In the genomic region with DNA sequence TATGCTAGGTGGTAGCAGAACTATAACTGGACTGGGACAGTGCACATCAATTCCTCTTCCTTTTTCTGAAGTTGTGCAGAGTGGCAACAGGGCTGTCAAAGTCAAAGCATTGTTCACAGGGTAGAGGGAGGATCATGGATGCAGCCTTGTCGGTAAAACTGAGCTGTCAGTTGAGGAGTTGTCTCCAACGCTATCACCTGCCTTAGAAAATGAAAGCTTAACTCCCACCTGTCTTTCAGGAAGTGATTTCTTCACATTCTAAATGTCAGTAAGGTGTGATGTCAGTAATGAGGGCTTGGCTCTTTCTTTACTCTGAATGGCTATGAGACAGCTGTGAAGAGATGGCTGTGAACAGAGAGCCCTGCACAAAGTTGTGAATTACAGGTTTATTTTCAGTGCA, we compare ENCODE assay signal across 17 cellular contexts.
DNase-seq lines count a peak whose midpoint lies in the region; ATAC-seq lines count a peak whose summit lies in the region.
"Had no signal": no experiment of that assay in that cellular context is flagged by ENCODE, and none has a peak within 500 bp of the region (broad histone marks: within the 10 kb centered on the region; RNA-seq: fewer than 3 reads in every experiment).

No MANE protein-coding gene starts in this region.

- H3K27me3 Mint-ChIP-seq in activated T-cell treated with anti-CD3 and anti-CD28 coated beads, Interleukin-2, amount 50 U/mL, for 72 hours (ENCODE audit: low read depth) = peaks cover 5% of the 10 kb centered on the region
- no peaks in the 10 kb centered on the region for H3K27me3 Mint-ChIP-seq in activated T-cell treated with anti-CD3 and anti-CD28 coated beads, Interleukin-2, amount 50 U/mL, for 24 hours
- H3K27me3 Mint-ChIP-seq in T-cell = peaks cover 0 to 4% of the 10 kb centered on the region in 2 donors

- no peaks in the 10 kb centered on the region for H3K9me3 ChIP-seq in right cardiac atrium (ENCODE audit: control insufficient read depth, low read length)

- no peak for DNase-seq in activated T-cell treated with anti-CD3 and anti-CD28 coated beads, Interleukin-2, amount 50 U/mL, for 72 hours
- no peak for DNase-seq in activated T-cell treated with anti-CD3 and anti-CD28 coated beads, Interleukin-2, amount 50 U/mL, for 24 hours
- no peak for DNase-seq in T-cell
- DNase-seq in stimulated activated effector memory CD8-positive, alpha-beta T cell treated with anti-CD3 and anti-CD28 coated beads, Interleukin-12 subunit alpha, Interleukin-12 subunit beta, amount 100 ng/mL, for 72 hours (ENCODE audit: low spot score in 2 of 2) = no peak
- DNase-seq in right cardiac atrium = no peak
- DNase-seq: activated CD4-positive, alpha-beta T cell treated with anti-CD3 and anti-CD28 coated beads for 48 hours; cortex of kidney; DMS79; erythroblast; HFFc6; KBM-7; NCI-H1092 treated with DMSO at 0.1 percent for 48 hours; NCI-H82; stimulated activated naive CD4-positive, alpha-beta T cell had no signal

- H3K4me1 Mint-ChIP-seq in activated T-cell treated with anti-CD3 and anti-CD28 coated beads, Interleukin-2, amount 50 U/mL, for 72 hours (ENCODE audit: low read depth) = no peaks in the 10 kb centered on the region
- H3K4me1 Mint-ChIP-seq in activated T-cell treated with anti-CD3 and anti-CD28 coated beads, Interleukin-2, amount 50 U/mL, for 24 hours (ENCODE audit: low read depth) = peaks cover 6% of the 10 kb centered on the region
- peaks cover 6 to 8% (median 8%) of the 10 kb centered on the region in 3 donors for H3K4me1 Mint-ChIP-seq in T-cell
- H3K4me1 Mint-ChIP-seq in stimulated activated effector memory CD8-positive, alpha-beta T cell treated with anti-CD3 and anti-CD28 coated beads, Interleukin-12 subunit alpha, Interleukin-12 subunit beta, amount 100 ng/mL, for 72 hours = no peaks in the 10 kb centered on the region

- no peaks in the 10 kb centered on the region for H3K36me3 Mint-ChIP-seq in activated T-cell treated with anti-CD3 and anti-CD28 coated beads, Interleukin-2, amount 50 U/mL, for 72 hours (ENCODE audit: insufficient read depth in 2 of 2)
- no peaks in the 10 kb centered on the region for H3K36me3 Mint-ChIP-seq in activated T-cell treated with anti-CD3 and anti-CD28 coated beads, Interleukin-2, amount 50 U/mL, for 24 hours (ENCODE audit: low read depth)
- no peaks in the 10 kb centered on the region for H3K36me3 Mint-ChIP-seq in T-cell
- H3K36me3 Mint-ChIP-seq in stimulated activated effector memory CD8-positive, alpha-beta T cell treated with anti-CD3 and anti-CD28 coated beads, Interleukin-12 subunit alpha, Interleukin-12 subunit beta, amount 100 ng/mL, for 72 hours = no peaks in the 10 kb centered on the region

- WGBS in right cardiac atrium = 46% methylated on average over 2 of the region's 2 CpGs

- H3K27ac ChIP-seq in right cardiac atrium (ENCODE audit: low read length) = no peak overlapping the region

- H3K4me1 ChIP-seq in right cardiac atrium (ENCODE audit: control insufficient read depth, insufficient read depth, low read length) = no peaks in the 10 kb centered on the region

- H3K4me3 Mint-ChIP-seq in activated T-cell treated with anti-CD3 and anti-CD28 coated beads, Interleukin-2, amount 50 U/mL, for 72 hours = no peak overlapping the region
- H3K4me3 Mint-ChIP-seq in activated T-cell treated with anti-CD3 and anti-CD28 coated beads, Interleukin-2, amount 50 U/mL, for 24 hours = no peak overlapping the region
- peak overlapping the region in 2 of 3 donors; percentile 2 to 35 for H3K4me3 Mint-ChIP-seq in T-cell
- H3K4me3 Mint-ChIP-seq in stimulated activated effector memory CD8-positive, alpha-beta T cell treated with anti-CD3 and anti-CD28 coated beads, Interleukin-12 subunit alpha, Interleukin-12 subunit beta, amount 100 ng/mL, for 72 hours = no peak overlapping the region
- H3K4me3 Mint-ChIP-seq: HFFc6 had no signal

- ATAC-seq in activated T-cell treated with anti-CD3 and anti-CD28 coated beads, Interleukin-2, amount 50 U/mL, for 72 hours (replicated peaks in 1 of 2) = peak; percentile 32 to 84
- ATAC-seq in HG02798 (IDR thresholded peaks at IDR 0.05; ENCODE audit: poor library complexity, unreplicated experiment) (peak; percentile 70), T-cell (replicated peaks in 1 of 4) (peak in 2 of 4 experiments; percentile 44 to 49), HG03520 (IDR thresholded peaks at IDR 0.05; ENCODE audit: unreplicated experiment) (no peak), GM21526 (IDR thresholded peaks at IDR 0.05; ENCODE audit: low FRiP score, unreplicated experiment) (no peak), right cardiac atrium (no peak)
- peak; percentile 61 for ATAC-seq in stimulated activated effector memory CD8-positive, alpha-beta T cell treated with anti-CD3 and anti-CD28 coated beads, Interleukin-12 subunit alpha, Interleukin-12 subunit beta, amount 100 ng/mL, for 72 hours

- no peak overlapping the region for H3K4me3 ChIP-seq in right cardiac atrium (ENCODE audit: low read length)

- no peaks in the 10 kb centered on the region for H3K27me3 ChIP-seq in right cardiac atrium (ENCODE audit: control insufficient read depth, insufficient read depth)

- intact Hi-C loops in right cardiac atrium (cut with DNase I) = no loop called here

- no peaks in the 10 kb centered on the region for H3K9me3 Mint-ChIP-seq in activated T-cell treated with anti-CD3 and anti-CD28 coated beads, Interleukin-2, amount 50 U/mL, for 72 hours
- H3K9me3 Mint-ChIP-seq in activated T-cell treated with anti-CD3 and anti-CD28 coated beads, Interleukin-2, amount 50 U/mL, for 24 hours = no peaks in the 10 kb centered on the region
- no peaks in the 10 kb centered on the region for H3K9me3 Mint-ChIP-seq in T-cell
- H3K9me3 Mint-ChIP-seq in stimulated activated effector memory CD8-positive, alpha-beta T cell treated with anti-CD3 and anti-CD28 coated beads, Interleukin-12 subunit alpha, Interleukin-12 subunit beta, amount 100 ng/mL, for 72 hours = no peaks in the 10 kb centered on the region
- H3K9me3 Mint-ChIP-seq: HFFc6 had no signal

- CTCF ChIA-PET in T-cell (lab: Charles Lee) = interaction anchor here in 1 of 2 donors (0.7 to 1.1 kb wide), 2 partner anchors 554 to 1631 kb away, joined by 3 read pairs; no protein-coding TSS in a partner anchor

- H3K27ac Mint-ChIP-seq in activated T-cell treated with anti-CD3 and anti-CD28 coated beads, Interleukin-2, amount 50 U/mL, for 72 hours = no peak overlapping the region
- H3K27ac Mint-ChIP-seq in activated T-cell treated with anti-CD3 and anti-CD28 coated beads, Interleukin-2, amount 50 U/mL, for 24 hours = no peak overlapping the region
- H3K27ac Mint-ChIP-seq in T-cell = peak overlapping the region in 1 of 2 donors; percentile 41
- no peak overlapping the region for H3K27ac Mint-ChIP-seq in stimulated activated effector memory CD8-positive, alpha-beta T cell treated with anti-CD3 and anti-CD28 coated beads, Interleukin-12 subunit alpha, Interleukin-12 subunit beta, amount 100 ng/mL, for 72 hours
- H3K27ac Mint-ChIP-seq: HFFc6 had no signal

- POLR2A ChIA-PET in T-cell (lab: Charles Lee) = no interaction called here

Comparison
In these comparisons a context has a peak if more than half of its experiments do, and no peak if none do; other contexts are left out.
1. ATAC-seq: peak in activated T-cell treated with anti-CD3 and anti-CD28 coated beads, Interleukin-2, amount 50 U/mL, for 72 hours (2 of 2), HG02798 (single experiment) and stimulated activated effector memory CD8-positive, alpha-beta T cell treated with anti-CD3 and anti-CD28 coated beads, Interleukin-12 subunit alpha, Interleukin-12 subunit beta, amount 100 ng/mL, for 72 hours (single experiment); none in HG03520 (single experiment), GM21526 (single experiment) and right cardiac atrium (0 of 2).
2. H3K4me3 Mint-ChIP-seq: peak in T-cell (2 of 3); none in activated T-cell treated with anti-CD3 and anti-CD28 coated beads, Interleukin-2, amount 50 U/mL, for 72 hours (0 of 2), activated T-cell treated with anti-CD3 and anti-CD28 coated beads, Interleukin-2, amount 50 U/mL, for 24 hours (single experiment) and stimulated activated effector memory CD8-positive, alpha-beta T cell treated with anti-CD3 and anti-CD28 coated beads, Interleukin-12 subunit alpha, Interleukin-12 subunit beta, amount 100 ng/mL, for 72 hours (single experiment).